In the genomic region with DNA sequence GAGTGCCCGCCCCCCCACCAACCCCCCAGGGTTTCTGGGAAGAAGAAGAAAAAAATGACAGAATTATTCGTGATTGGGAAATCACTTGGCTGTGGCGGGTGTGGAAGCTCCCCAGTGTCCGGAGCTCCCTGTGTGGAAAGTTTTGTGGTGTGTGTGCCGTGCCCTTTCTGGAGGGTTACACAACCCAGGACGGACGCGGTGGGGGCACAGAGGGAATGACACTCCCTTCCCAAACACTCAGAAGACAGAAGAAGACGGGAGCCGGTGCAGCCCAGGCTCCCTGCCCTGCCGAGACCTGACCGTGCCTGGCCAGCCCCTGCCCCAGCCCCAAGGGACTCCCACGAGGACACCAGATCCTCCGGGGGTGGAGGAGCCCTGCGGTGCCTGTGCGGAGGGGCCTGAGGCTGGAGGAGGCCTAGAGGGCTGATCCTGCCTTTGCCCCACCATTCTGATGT, we compare ENCODE assay signal across 10 cellular contexts. TPM values are rescaled to one million over a fixed set of nuclear protein-coding genes. Genes with fewer than 3 reads are reported as not detected.
DNase-seq lines count a peak whose midpoint lies in the region; ATAC-seq lines count a peak whose summit lies in the region.
"Had no signal": no experiment of that assay in that cellular context is flagged by ENCODE, and none has a peak within 500 bp of the region (broad histone marks: within the 10 kb centered on the region; RNA-seq: fewer than 3 reads in every experiment).

No MANE protein-coding gene starts in this region.

- H3K36me3 Mint-ChIP-seq in stimulated activated memory B cell treated with anti-CD40 and anti-IgM and Interleukin-4, amounts not matched to agents 10 μg/mL and 1 μg/mL and 100 μg/mL, for 72 hours = peaks cover 11% of the 10 kb centered on the region

- peaks cover 14% of the 10 kb centered on the region for H3K9me3 Mint-ChIP-seq in stimulated activated memory B cell treated with anti-CD40 and anti-IgM and Interleukin-4, amounts not matched to agents 10 μg/mL and 1 μg/mL and 100 μg/mL, for 72 hours

- H3K4me3 ChIP-seq in BLaER1 treated with 17β-estradiol and CSF1 and Interleukin-3, amounts not matched to agents 10 nM and 100 nM = peak overlapping the region in 9 of 10 experiments; percentile 29 to 64 (median 44); a peak in 15 of 20 replicates
- H3K4me3 ChIP-seq: SJSA1 had no signal

- peak overlapping the region; percentile 53 to 82 (median 73); a peak in 21 of 22 replicates for H3K9ac ChIP-seq in BLaER1 treated with 17β-estradiol and CSF1 and Interleukin-3, amounts not matched to agents 10 nM and 100 nM

- DNase-seq in SKM-1 (lab: John Stamatoyannopoulos, UW; ENCODE audit: unreplicated experiment) (peak; percentile 30), glomerular visceral epithelial cell (ENCODE audit: extremely low spot score) (peak; percentile 20), renal cortical epithelial cell (ENCODE audit: low read depth) (peak; percentile 67), DMS 273 treated with DMSO at 0.1 percent for 48 hours (lab: John Stamatoyannopoulos, UW) (no peak), D341Med (ENCODE audit: low spot score) (no peak), NCI-H1436 treated with DMSO at 0.1 percent for 48 hours (lab: John Stamatoyannopoulos, UW) (no peak)
- DNase-seq: COR-L47 had no signal

- ATAC-seq in stimulated activated memory B cell treated with anti-CD40 and anti-IgM and Interleukin-4, amounts not matched to agents 10 μg/mL and 1 μg/mL and 100 μg/mL, for 72 hours = no peak

- H3K27me3 Mint-ChIP-seq in stimulated activated memory B cell treated with anti-CD40 and anti-IgM and Interleukin-4, amounts not matched to agents 10 μg/mL and 1 μg/mL and 100 μg/mL, for 72 hours = peaks cover 53% of the 10 kb centered on the region

- H3K4me1 Mint-ChIP-seq in stimulated activated memory B cell treated with anti-CD40 and anti-IgM and Interleukin-4, amounts not matched to agents 10 μg/mL and 1 μg/mL and 100 μg/mL, for 72 hours = peaks cover 10% of the 10 kb centered on the region

- H3K4me3 Mint-ChIP-seq in stimulated activated memory B cell treated with anti-CD40 and anti-IgM and Interleukin-4, amounts not matched to agents 10 μg/mL and 1 μg/mL and 100 μg/mL, for 72 hours = no peak overlapping the region

- H3K27me3 ChIP-seq in BLaER1 treated with 17β-estradiol and CSF1 and Interleukin-3, amounts not matched to agents 10 nM and 100 nM = peaks cover 0 to 15% (median 5%) of the 10 kb centered on the region in 11 experiments; a peak in 9 of 22 replicates
- H3K27me3 ChIP-seq: SJSA1 had no signal

- peaks cover 27 to 45% (median 37%) of the 10 kb centered on the region in 11 experiments for H3K9me3 ChIP-seq in BLaER1 treated with 17β-estradiol and CSF1 and Interleukin-3, amounts not matched to agents 10 nM and 100 nM (replicated peaks in 1 of 11)

- H4K20me1 ChIP-seq in BLaER1 treated with 17β-estradiol and CSF1 and Interleukin-3, amounts not matched to agents 10 nM and 100 nM = no peaks in the 10 kb centered on the region

- H3K27ac ChIP-seq in BLaER1 treated with 17β-estradiol and CSF1 and Interleukin-3, amounts not matched to agents 10 nM and 100 nM = peak overlapping the region in 10 of 11 experiments; percentile 35 to 93 (median 86); a peak in 20 of 22 replicates
- H3K27ac ChIP-seq: SJSA1 had no signal

- peak overlapping the region; percentile 82 to 98 (median 94) for H3K4me2 ChIP-seq in BLaER1 treated with 17β-estradiol and CSF1 and Interleukin-3, amounts not matched to agents 10 nM and 100 nM

- H3K36me3 ChIP-seq in BLaER1 treated with 17β-estradiol and CSF1 and Interleukin-3, amounts not matched to agents 10 nM and 100 nM = peaks cover 0 to 11% (median 4%) of the 10 kb centered on the region in 11 experiments; a peak in 5 of 22 replicates
- H3K36me3 ChIP-seq: SJSA1 had no signal

- no peak overlapping the region for H3K27ac Mint-ChIP-seq in stimulated activated memory B cell treated with anti-CD40 and anti-IgM and Interleukin-4, amounts not matched to agents 10 μg/mL and 1 μg/mL and 100 μg/mL, for 72 hours

- H3K4me1 ChIP-seq in BLaER1 treated with 17β-estradiol and CSF1 and Interleukin-3, amounts not matched to agents 10 nM and 100 nM = peaks cover 52 to 66% (median 61%) of the 10 kb centered on the region in 10 experiments

RNA-seq across cellular contexts. Expression of a gene that starts 33.0 kb away (rescaled TPM):
- 2.4 and 9.7 TPM in 2 replicates for total RNA-seq in renal cortical epithelial cell

Comparison
In these comparisons a context has a peak if more than half of its experiments do, and no peak if none do; other contexts are left out.
1. DNase-seq: peak in SKM-1 (single experiment), glomerular visceral epithelial cell (single experiment) and renal cortical epithelial cell (single experiment); none in DMS 273 treated with DMSO at 0.1 percent for 48 hours (single experiment), D341Med (single experiment) and NCI-H1436 treated with DMSO at 0.1 percent for 48 hours (single experiment).